In the genomic region with DNA sequence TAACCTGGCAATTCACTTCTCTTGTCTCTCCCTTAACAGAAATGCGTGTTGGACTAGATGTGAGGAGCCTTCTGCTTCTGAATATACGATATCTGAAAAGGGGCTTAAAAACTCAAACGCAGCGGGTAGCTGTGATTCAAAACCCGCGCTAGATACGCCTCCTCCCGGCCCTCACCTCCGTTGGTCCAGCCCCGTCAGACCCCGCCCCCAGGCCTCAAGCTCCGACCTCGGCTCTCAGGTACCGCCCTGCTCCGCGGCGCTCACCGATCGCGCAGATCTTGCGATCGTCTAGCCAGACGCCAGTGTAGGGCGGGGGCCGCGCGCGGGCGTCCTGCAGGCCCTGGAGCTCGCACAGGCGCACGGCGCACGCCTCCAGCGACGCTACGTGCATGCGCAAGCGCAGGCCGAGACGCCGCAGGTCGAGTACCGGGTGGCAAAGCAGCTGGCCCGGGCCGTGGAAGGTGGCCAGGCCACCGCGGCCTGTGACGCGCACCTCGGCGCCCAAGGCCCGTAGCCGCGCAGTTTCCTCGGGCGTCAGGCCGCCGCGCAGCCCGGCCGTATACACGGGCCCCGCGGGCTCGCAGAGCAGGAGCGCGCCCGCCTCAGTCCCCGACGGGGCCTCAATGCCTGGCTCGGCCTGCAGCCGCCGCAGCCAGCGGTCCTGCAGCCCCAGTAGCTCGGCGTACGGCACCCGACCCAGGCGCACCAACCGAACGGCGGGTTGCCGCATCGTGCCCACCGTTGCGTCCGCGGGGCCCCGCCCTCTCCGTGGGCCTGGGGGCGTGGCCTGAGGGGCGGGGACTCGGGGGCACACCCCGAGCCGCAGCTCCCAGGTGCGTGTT, we compare ENCODE assay signal across 8 cellular contexts. TPM values are rescaled to one million over a fixed set of nuclear protein-coding genes. Genes with fewer than 3 reads are reported as not detected.
DNase-seq lines count a peak whose midpoint lies in the region; ATAC-seq and TF ChIP-seq lines count a peak whose summit lies in the region.

TSS of gene LIPT2 (minus strand) at position 751 of the 842 bp plus-strand sequence. CDS start at position 730, 21 bp downstream.

- H3K4me3 ChIP-seq in esophagus squamous epithelium (peak within 1 kb of the TSS; percentile 70 to 99 (median 82)), muscle layer of duodenum (ENCODE audit: low read depth in 1 of 2, low read length in 2 of 2) (peak within 1 kb of the TSS; percentile 73 to 95)

- DNase-seq in DMS53 treated with DMSO at 0.1 percent for 48 hours (lab: John Stamatoyannopoulos, UW; ENCODE audit: unreplicated experiment) (peak; percentile 100), KBM-7 (peak; percentile 96), esophagus squamous epithelium (lab: John Stamatoyannopoulos, UW) (peak; percentile 92)
- peak; percentile 95 to 98 for DNase-seq in activated T-cell treated with anti-CD3 and anti-CD28 coated beads, Interleukin-2, amount 50 U/mL, for 48 hours
- peak; percentile 94 for DNase-seq in stimulated activated CD8-positive, alpha-beta memory T cell treated with anti-CD3 and anti-CD28 coated beads, Interleukin-7, amount 100 ng/mL, for 24 hours (ENCODE audit: low read depth)

- WGBS in esophagus squamous epithelium, 2 donors: 0% methylated on average over 3 to 23 of the region's 97 CpGs

- intact Hi-C loops in esophagus squamous epithelium (cut with DNase I): no loop called here

- H3K27me3 ChIP-seq in esophagus squamous epithelium (no peaks in the 10 kb centered on the region), muscle layer of duodenum (ENCODE audit: low read depth, low read length) (no peaks in the 10 kb centered on the region)

- peak; percentile 95 for ATAC-seq in GM21723 (IDR thresholded peaks at IDR 0.05; ENCODE audit: unreplicated experiment)

- H3K9me3 ChIP-seq in esophagus squamous epithelium (no peaks in the 10 kb centered on the region), muscle layer of duodenum (ENCODE audit: control insufficient read depth in 1 of 2, low read length in 2 of 2) (peaks cover 0 to 4% of the 10 kb centered on the region in 2 donors)

- peak in 3 of 4 donors; percentile 63 to 88 (median 83) for TF ChIP-seq POLR2A in esophagus squamous epithelium (IDR thresholded peaks at IDR 0.05)

- H3K4me1 ChIP-seq in esophagus squamous epithelium (peaks cover 0 to 19% (median 11%) of the 10 kb centered on the region in 3 donors), muscle layer of duodenum (ENCODE audit: control insufficient read depth in 1 of 2, insufficient read depth in 2 of 2, low read length in 2 of 2) (peaks cover 0 to 9% of the 10 kb centered on the region in 2 donors)

- peaks cover 0 to 18% (median 0%) of the 10 kb centered on the region in 3 donors for H3K36me3 ChIP-seq in esophagus squamous epithelium
- H3K36me3 ChIP-seq in muscle layer of duodenum (ENCODE audit: control insufficient read depth in 1 of 2, insufficient read depth in 2 of 2, low read length in 2 of 2): peaks cover 0 to 12% of the 10 kb centered on the region in 2 donors

- H3K27ac ChIP-seq in esophagus squamous epithelium (peak within 1 kb of the TSS; percentile 91 to 100 (median 98)), muscle layer of duodenum (ENCODE audit: low read length) (peak within 1 kb of the TSS; percentile 69)

- in situ Hi-C loops in KBM-7 (cut with MboI; ENCODE audit: low pct_unique_long_range_greater_than_20kb, low sequenced_read_pairs): no loop called here

- peak in 3 of 6 experiments; percentile 5 to 11 (median 9) for TF ChIP-seq CTCF in esophagus squamous epithelium (IDR thresholded peaks at IDR 0.05)

TF ChIP-seq in PFSK-1, 5 proteins besides CTCF, POLR2A, EP300 and RAD21:
- TF ChIP-seq TAF1 (IDR thresholded peaks at IDR 0.05; ENCODE audit: borderline replicate concordance, insufficient read depth, low read length) (no peak), POLR2AphosphoS5 (IDR thresholded peaks at IDR 0.05; ENCODE audit: low read depth, low read length) (peak; percentile 88), FOXP2 (optimal IDR thresholded peaks at IDR 0.05; ENCODE audit: borderline replicate concordance, extremely low read depth, extremely low read length, insufficient read depth) (peak; percentile 73), SIN3A (IDR thresholded peaks at IDR 0.05; ENCODE audit: borderline replicate concordance, insufficient read depth, low read length) (no peak), REST (IDR thresholded peaks at IDR 0.05; ENCODE audit: insufficient read depth in 1 of 2, low read depth in 2 of 2, low read length in 2 of 2) (no peak)

RNA-seq across cellular contexts. Expression of gene LIPT2, which starts in this region (rescaled TPM):
- polyA plus RNA-seq in PFSK-1 (2012; ENCODE audit: insufficient read length, low read depth): 5.2 TPM
- 1 to 10 TPM; 1.2 to 8.4 (median 3.9) TPM for total RNA-seq in esophagus squamous epithelium

Comparison
In these comparisons a context has a peak if more than half of its experiments do, and no peak if none do; other contexts are left out.
1. Peak in every context shown above with its lines: DNase-seq, ATAC-seq, H3K4me3 ChIP-seq and H3K27ac ChIP-seq.